ENCODE assay signal across 34 cellular contexts in genomic region chr15:100835626-100836025, GRCh38. TPM values are rescaled to one million over a fixed set of nuclear protein-coding genes. Genes with fewer than 3 reads are reported as not detected.
"Had no signal": no experiment of that assay in that cellular context is flagged by ENCODE, and none has a peak within 500 bp of the region (broad histone marks: within the 10 kb centered on the region; RNA-seq: fewer than 3 reads in every experiment).

No MANE protein-coding gene starts in this region.

- DNase-seq: activated CD4-positive, alpha-beta memory T cell treated with anti-CD3 and anti-CD28 coated beads for 36 hours; activated CD4-positive, alpha-beta T cell treated with anti-CD3 and anti-CD28 coated beads for 48 hours; activated CD8-positive, alpha-beta memory T cell treated with anti-CD3 and anti-CD28 coated beads, Interleukin-2, amount 50 U/mL, for 4 hours; activated gamma-delta T cell; activated naive CD4-positive, alpha-beta T cell treated with anti-CD3 and anti-CD28 coated beads, Interleukin-2, amount 10 ng/mL, durations not matched to agents 7 days and 5 days; activated naive CD8-positive, alpha-beta T cell treated with anti-CD3 and anti-CD28 coated beads, Interleukin-2, amount 10 ng/mL, durations not matched to agents 7 days and 5 days; activated T-cell treated with anti-CD3 and anti-CD28 coated beads, Interleukin-2, amount 50 U/mL, for 1 hour; caudate nucleus; gastrocnemius medialis; glutamatergic neuron; left lung; lower lobe of right lung; mesendoderm; natural killer cell; occipital lobe; psoas muscle; sigmoid colon; small intestine; stimulated activated CD4-positive, alpha-beta T cell treated with anti-CD3 and anti-CD28 coated beads, Interleukin-4, amount 100 ng/mL, for 4 hours; stimulated activated CD8-positive, alpha-beta memory T cell treated with anti-CD3 and anti-CD28 coated beads, Interleukin-4, amount 100 ng/mL, for 48 hours; stimulated activated naive CD8-positive, alpha-beta T cell treated with anti-CD3 and anti-CD28 coated beads, Interleukin-15, amount 100 ng/mL, for 72 hours; substantia nigra; upper lobe of left lung had no signal

- H3K36me3 ChIP-seq: ascending aorta, gastrocnemius medialis, left lung, lower lobe of right lung, neural progenitor cell, sigmoid colon, upper lobe of left lung, vagina had no signal

- FAIRE-seq: endothelial cell of umbilical vein, islet of Langerhans, small intestine had no signal

- H3K27ac ChIP-seq: ascending aorta, gastrocnemius medialis, left lung, lower lobe of right lung, neural progenitor cell, parathyroid adenoma, psoas muscle, sigmoid colon, upper lobe of left lung, vagina, VCaP had no signal

- H3K4me1 ChIP-seq: ascending aorta, gastrocnemius medialis, left lung, lower lobe of right lung, neural progenitor cell, parathyroid adenoma, psoas muscle, upper lobe of left lung, vagina had no signal

- H3K4me3 ChIP-seq: ascending aorta, gastrocnemius medialis, left lung, lower lobe of right lung, neural progenitor cell, psoas muscle, sigmoid colon, upper lobe of left lung, vagina had no signal

- H3K27me3 ChIP-seq: ascending aorta, gastrocnemius medialis, left lung, neural progenitor cell, sigmoid colon, upper lobe of left lung, vagina had no signal

- H2AFZ ChIP-seq: neural progenitor cell, parathyroid adenoma had no signal

- H3K9me3 ChIP-seq: ascending aorta, gastrocnemius medialis, left lung, lower lobe of right lung, psoas muscle, sigmoid colon, upper lobe of left lung, vagina had no signal

- H3K9ac ChIP-seq: neural progenitor cell, parathyroid adenoma had no signal

- ATAC-seq: activated CD4-positive, CD25-positive, alpha-beta regulatory T cell treated with anti-CD3 and anti-CD28 coated beads, Interleukin-2, amount 50 U/mL, for 24 hours; esophagus mucosa; gastrocnemius medialis; left lung; lower lobe of right lung; natural killer cell; psoas muscle; stimulated activated memory B cell treated with anti-CD40 and anti-IgM and Interleukin-4, amounts not matched to agents 10 μg/mL and 1 μg/mL and 100 μg/mL, for 72 hours; stimulated activated naive CD8-positive, alpha-beta T cell treated with anti-CD3 and anti-CD28 coated beads, Interleukin-15, amount 100 ng/mL, for 72 hours had no signal

- H3K4me2 ChIP-seq: neural progenitor cell had no signal

RNA-seq across cellular contexts. Expression of gene ALDH1A3, which starts 44.0 kb away (rescaled TPM):
- total RNA-seq: activated CD4-positive, alpha-beta memory T cell treated with anti-CD3 and anti-CD28 coated beads for 36 hours; activated CD8-positive, alpha-beta memory T cell treated with anti-CD3 and anti-CD28 coated beads for 36 hours; activated naive CD8-positive, alpha-beta T cell treated with anti-CD3 and anti-CD28 coated beads, Interleukin-2, amount 10 ng/mL, durations not matched to agents 7 days and 5 days; natural killer cell had no signal
